ENCODE assay signal across 14 cellular contexts in the genomic region with DNA sequence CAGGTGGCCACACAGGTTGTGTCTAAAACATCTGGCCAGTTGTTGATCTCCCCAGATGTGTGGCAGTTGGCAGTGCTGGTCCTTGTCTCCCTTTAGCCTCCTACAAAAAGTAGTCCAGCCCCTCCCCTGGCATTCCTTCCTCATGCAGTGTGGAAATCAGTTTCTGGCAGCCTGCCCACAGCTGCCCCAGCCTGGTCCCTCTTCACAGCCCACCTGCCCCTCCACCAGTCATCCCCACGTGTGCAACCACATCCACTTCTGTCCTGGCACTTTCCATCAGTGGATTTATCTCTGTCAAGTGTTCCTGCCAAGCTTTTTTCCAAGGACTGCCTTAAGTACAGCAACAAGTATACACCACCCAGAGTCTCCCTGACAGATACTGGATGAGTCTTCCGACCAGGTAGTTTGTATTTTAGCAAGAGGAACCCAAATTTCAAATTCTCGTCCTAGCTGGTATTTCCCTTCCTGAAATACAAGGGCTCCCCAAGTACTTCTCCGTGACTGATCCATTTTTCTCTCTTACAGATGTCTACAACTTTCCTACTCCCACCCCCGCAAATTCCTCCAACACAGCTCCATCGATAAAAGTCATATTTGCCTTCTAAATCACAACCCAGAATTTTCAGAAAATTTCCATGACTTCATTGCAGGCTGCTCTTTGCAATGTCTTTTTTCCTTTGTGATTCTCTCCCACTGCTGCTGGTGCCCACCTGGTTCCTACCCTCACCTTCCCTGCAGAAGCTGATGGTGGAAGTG.
DNase-seq lines count a peak whose midpoint lies in the region; ATAC-seq and TF ChIP-seq lines count a peak whose summit lies in the region.
"Had no signal": no experiment of that assay in that cellular context is flagged by ENCODE, and none has a peak within 500 bp of the region (broad histone marks: within the 10 kb centered on the region; RNA-seq: fewer than 3 reads in every experiment).

No MANE protein-coding gene starts in this region.

- H3K9me3 Mint-ChIP-seq in mesothelial cell of epicardium, result peaks cover 7% of the 10 kb centered on the region
- H3K9me3 Mint-ChIP-seq: CD8-positive, alpha-beta memory T cell; T-helper 2 cell treated with Interferon-gamma antibody and Interleukin-4, amounts not matched to agents 5 μg/mL and 100 μg/mL, for 36 hours had no signal

- no peaks in the 10 kb centered on the region for H3K79me2 ChIP-seq in fibroblast of lung (ENCODE audit: control insufficient read depth, insufficient read depth, low read length)

- H3K4me1 ChIP-seq in fibroblast of lung (ENCODE audit: control insufficient read depth, extremely low read depth, insufficient read depth, low read length) (no peaks in the 10 kb centered on the region), thoracic aorta (ENCODE audit: control insufficient read depth in 1 of 2, low read depth in 2 of 2) (peaks cover 6 to 22% of the 10 kb centered on the region in 2 donors)
- H3K4me1 ChIP-seq: colonic mucosa had no signal

- TF ChIP-seq CTCF in fibroblast of lung (conservative IDR thresholded peaks at IDR 0.05 in 1 of 2, IDR thresholded peaks at IDR 0.05 in 1 of 2; ENCODE audit: low read depth in 1 of 2, low read length in 2 of 2), result no peak
- TF ChIP-seq CTCF in mesothelial cell of epicardium (IDR thresholded peaks at IDR 0.05; ENCODE audit: unreplicated experiment), result no peak
- TF ChIP-seq CTCF in thoracic aorta (IDR thresholded peaks at IDR 0.05), result no peak

- TF ChIP-seq POLR2A in erythroblast (IDR thresholded peaks at IDR 0.05; ENCODE audit: low read length), result no peak

- H3K9me3 ChIP-seq in fibroblast of lung (ENCODE audit: control insufficient read depth, insufficient read depth, low read depth, low read length), result no peaks in the 10 kb centered on the region
- H3K9me3 ChIP-seq in thoracic aorta, result no peaks in the 10 kb centered on the region
- H3K9me3 ChIP-seq: colonic mucosa had no signal

- H2AFZ ChIP-seq in fibroblast of lung (ENCODE audit: low read length), result no peak overlapping the region

- DNase-seq in NCI-H2171 treated with DMSO at 0.1 percent for 48 hours (lab: John Stamatoyannopoulos, UW) (peak; percentile 6), NCI-H2171 (lab: John Stamatoyannopoulos, UW) (no peak), fibroblast of lung (ENCODE audit: low read depth in 2 of 2) (peak; percentile 71 to 76), mesothelial cell of epicardium (ENCODE audit: low spot score in 2 of 2, unreplicated experiment in 2 of 2) (peak in 1 of 2 experiments; percentile 35), thoracic aorta (ENCODE audit: low spot score) (no peak), erythroblast (lab: John Stamatoyannopoulos, UW) (no peak), GM19238 (ENCODE audit: insufficient read length, low spot score) (no peak)
- DNase-seq: CD8-positive, alpha-beta memory T cell; colonic mucosa; NCI-H2107 had no signal

- no peak overlapping the region for H3K4me3 Mint-ChIP-seq in mesothelial cell of epicardium
- H3K4me3 Mint-ChIP-seq: CD8-positive, alpha-beta memory T cell; T-helper 2 cell treated with Interferon-gamma antibody and Interleukin-4, amounts not matched to agents 5 μg/mL and 100 μg/mL, for 36 hours had no signal

- H3K27me3 ChIP-seq in fibroblast of lung (ENCODE audit: control insufficient read depth, insufficient read depth, low read length), result no peaks in the 10 kb centered on the region
- H3K27me3 ChIP-seq in thoracic aorta (replicated peaks; ENCODE audit: insufficient read depth), result no peaks in the 10 kb centered on the region
- H3K27me3 ChIP-seq: colonic mucosa had no signal

- no peak overlapping the region for H3K4me3 ChIP-seq in fibroblast of lung (replicated peaks in 1 of 4; ENCODE audit: control extremely low read depth in 1 of 4, insufficient read depth in 1 of 4, low read depth in 3 of 4, low read length in 4 of 4)
- peak overlapping the region; percentile 3 for H3K4me3 ChIP-seq in thoracic aorta
- H3K4me3 ChIP-seq: colonic mucosa had no signal

- no peak overlapping the region for H3K4me2 ChIP-seq in fibroblast of lung (ENCODE audit: extremely low read depth, insufficient read depth, low read length)

- no peak overlapping the region for H3K9ac ChIP-seq in fibroblast of lung (ENCODE audit: insufficient read depth, low read length)

- H3K4me1 Mint-ChIP-seq in mesothelial cell of epicardium, result peaks cover 46% of the 10 kb centered on the region

- H3K27ac Mint-ChIP-seq in mesothelial cell of epicardium, result peak overlapping the region; percentile 75
- H3K27ac Mint-ChIP-seq: T-helper 2 cell treated with Interferon-gamma antibody and Interleukin-4, amounts not matched to agents 5 μg/mL and 100 μg/mL, for 36 hours had no signal

- H3K27me3 Mint-ChIP-seq in mesothelial cell of epicardium (ENCODE audit: low read depth), result no peaks in the 10 kb centered on the region

- H3K27ac ChIP-seq in fibroblast of lung (ENCODE audit: insufficient read depth, low read length), result no peak overlapping the region
- peak overlapping the region; percentile 45 to 75 for H3K27ac ChIP-seq in thoracic aorta
- H3K27ac ChIP-seq: 22Rv1, colonic mucosa had no signal

- H3K36me3 Mint-ChIP-seq in mesothelial cell of epicardium, result no peaks in the 10 kb centered on the region

- H3K36me3 ChIP-seq in fibroblast of lung (ENCODE audit: control insufficient read depth, insufficient read depth, low read length), result no peaks in the 10 kb centered on the region
- H3K36me3 ChIP-seq in thoracic aorta, result no peaks in the 10 kb centered on the region
- H3K36me3 ChIP-seq: colonic mucosa had no signal

- H4K20me1 ChIP-seq in fibroblast of lung (ENCODE audit: control insufficient read depth, extremely low read depth, insufficient read depth, low read length), result no peaks in the 10 kb centered on the region

- ATAC-seq in thoracic aorta (ENCODE audit: insufficient number of reproducible peaks, low FRiP score, low read depth), result peak; percentile 13
- no peak for ATAC-seq in GM18511 (IDR thresholded peaks at IDR 0.05; ENCODE audit: unreplicated experiment)
- ATAC-seq: Panc1 had no signal

Comparison
In these comparisons a context has a peak if more than half of its experiments do, and no peak if none do; other contexts are left out.
1. DNase-seq: peak in NCI-H2171 treated with DMSO at 0.1 percent for 48 hours (single experiment) and fibroblast of lung (2 of 2); none in NCI-H2171 (single experiment), thoracic aorta (single experiment), erythroblast (0 of 2) and GM19238 (single experiment).